In genomic region chr17:50922107-50922506, GRCh38 we compare ENCODE assay signal across 1 cellular context.
TF ChIP-seq lines count a peak whose summit lies in the region.

No MANE protein-coding gene starts in this region.

TF ChIP-seq in SK-N-SH, 30 proteins besides CTCF, POLR2A, EP300 and RAD21 (continued from another document):
- TF ChIP-seq, protein P1, sequence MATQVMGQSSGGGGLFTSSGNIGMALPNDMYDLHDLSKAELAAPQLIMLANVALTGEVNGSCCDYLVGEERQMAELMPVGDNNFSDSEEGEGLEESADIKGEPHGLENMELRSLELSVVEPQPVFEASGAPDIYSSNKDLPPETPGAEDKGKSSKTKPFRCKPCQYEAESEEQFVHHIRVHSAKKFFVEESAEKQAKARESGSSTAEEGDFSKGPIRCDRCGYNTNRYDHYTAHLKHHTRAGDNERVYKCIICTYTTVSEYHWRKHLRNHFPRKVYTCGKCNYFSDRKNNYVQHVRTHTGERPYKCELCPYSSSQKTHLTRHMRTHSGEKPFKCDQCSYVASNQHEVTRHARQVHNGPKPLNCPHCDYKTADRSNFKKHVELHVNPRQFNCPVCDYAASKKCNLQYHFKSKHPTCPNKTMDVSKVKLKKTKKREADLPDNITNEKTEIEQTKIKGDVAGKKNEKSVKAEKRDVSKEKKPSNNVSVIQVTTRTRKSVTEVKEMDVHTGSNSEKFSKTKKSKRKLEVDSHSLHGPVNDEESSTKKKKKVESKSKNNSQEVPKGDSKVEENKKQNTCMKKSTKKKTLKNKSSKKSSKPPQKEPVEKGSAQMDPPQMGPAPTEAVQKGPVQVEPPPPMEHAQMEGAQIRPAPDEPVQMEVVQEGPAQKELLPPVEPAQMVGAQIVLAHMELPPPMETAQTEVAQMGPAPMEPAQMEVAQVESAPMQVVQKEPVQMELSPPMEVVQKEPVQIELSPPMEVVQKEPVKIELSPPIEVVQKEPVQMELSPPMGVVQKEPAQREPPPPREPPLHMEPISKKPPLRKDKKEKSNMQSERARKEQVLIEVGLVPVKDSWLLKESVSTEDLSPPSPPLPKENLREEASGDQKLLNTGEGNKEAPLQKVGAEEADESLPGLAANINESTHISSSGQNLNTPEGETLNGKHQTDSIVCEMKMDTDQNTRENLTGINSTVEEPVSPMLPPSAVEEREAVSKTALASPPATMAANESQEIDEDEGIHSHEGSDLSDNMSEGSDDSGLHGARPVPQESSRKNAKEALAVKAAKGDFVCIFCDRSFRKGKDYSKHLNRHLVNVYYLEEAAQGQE (IDR thresholded peaks at IDR 0.05; ENCODE audit: low read depth, low read length) = no peak
